14 cellular contexts compared by ENCODE assay signal in genomic region chr12:104886418-104887401, GRCh38.
DNase-seq lines count a peak whose midpoint lies in the region; ATAC-seq and TF ChIP-seq lines count a peak whose summit lies in the region.
"Had no signal": no experiment of that assay in that cellular context is flagged by ENCODE, and none has a peak within 500 bp of the region (broad histone marks: within the 10 kb centered on the region; RNA-seq: fewer than 3 reads in every experiment).

No MANE protein-coding gene starts in this region.

- peak overlapping the region; percentile 41 for H3K4me2 ChIP-seq in skeletal muscle satellite cell (ENCODE audit: low read length)

- no peaks in the 10 kb centered on the region for H3K27me3 Mint-ChIP-seq in activated naive CD8-positive, alpha-beta T cell treated with anti-CD3 and anti-CD28 coated beads for 36 hours

- DNase-seq in NCI-H1105 treated with DMSO at 0.1 percent for 48 hours (lab: John Stamatoyannopoulos, UW) (peak; percentile 73), NCI-H1105 (lab: John Stamatoyannopoulos, UW) (no peak), NCI-H460 (ENCODE audit: extremely low read depth, low read depth) (peak; percentile 9), epithelial cell of esophagus (ENCODE audit: low read depth) (peak; percentile 72), GDM1 (lab: John Stamatoyannopoulos, UW) (no peak)
- no peak for DNase-seq in activated naive CD8-positive, alpha-beta T cell treated with anti-CD3 and anti-CD28 coated beads for 36 hours
- DNase-seq in stimulated activated naive CD8-positive, alpha-beta T cell treated with anti-CD3 and anti-CD28 coated beads, Interleukin-15, Interleukin-2, amounts not matched to agents 100 U/mL and 50 U/mL, for 24 hours = no peak
- DNase-seq: activated naive CD4-positive, alpha-beta T cell treated with anti-CD3 and anti-CD28 coated beads, Interleukin-2, amount 10 ng/mL, durations not matched to agents 7 days and 5 days; cortex of kidney; glutamatergic neuron; left lung; NCI-H1048 had no signal

- H3K9me3 Mint-ChIP-seq in activated naive CD8-positive, alpha-beta T cell treated with anti-CD3 and anti-CD28 coated beads for 36 hours = no peaks in the 10 kb centered on the region
- H3K9me3 Mint-ChIP-seq: activated naive CD4-positive, alpha-beta T cell treated with anti-CD3 and anti-CD28 coated beads, Interleukin-2, amount 10 ng/mL, durations not matched to agents 7 days and 5 days had no signal

- no peaks in the 10 kb centered on the region for H3K27me3 ChIP-seq in skeletal muscle satellite cell (ENCODE audit: control insufficient read depth, insufficient read depth, low read length)
- H3K27me3 ChIP-seq: left lung had no signal

- no peaks in the 10 kb centered on the region for H3K9me3 ChIP-seq in skeletal muscle satellite cell (replicated peaks; ENCODE audit: low read length)
- H3K9me3 ChIP-seq: left lung, thoracic aorta had no signal

- no peak overlapping the region for H3K4me3 Mint-ChIP-seq in activated naive CD8-positive, alpha-beta T cell treated with anti-CD3 and anti-CD28 coated beads for 36 hours
- H3K4me3 Mint-ChIP-seq: activated naive CD4-positive, alpha-beta T cell treated with anti-CD3 and anti-CD28 coated beads, Interleukin-2, amount 10 ng/mL, durations not matched to agents 7 days and 5 days had no signal

- no peak for TF ChIP-seq CTCF in epithelial cell of esophagus (IDR thresholded peaks at IDR 0.05; ENCODE audit: insufficient read depth, low read depth, low read length, missing control alignments)

- peaks cover 2% of the 10 kb centered on the region for H3K36me3 Mint-ChIP-seq in activated naive CD8-positive, alpha-beta T cell treated with anti-CD3 and anti-CD28 coated beads for 36 hours
- H3K36me3 Mint-ChIP-seq: activated naive CD4-positive, alpha-beta T cell treated with anti-CD3 and anti-CD28 coated beads, Interleukin-2, amount 10 ng/mL, durations not matched to agents 7 days and 5 days had no signal

- peaks cover 13% of the 10 kb centered on the region for H3K4me1 Mint-ChIP-seq in activated naive CD8-positive, alpha-beta T cell treated with anti-CD3 and anti-CD28 coated beads for 36 hours
- H3K4me1 Mint-ChIP-seq: activated naive CD4-positive, alpha-beta T cell treated with anti-CD3 and anti-CD28 coated beads, Interleukin-2, amount 10 ng/mL, durations not matched to agents 7 days and 5 days had no signal

- peaks cover 16% of the 10 kb centered on the region for H3K4me1 ChIP-seq in skeletal muscle satellite cell (ENCODE audit: control insufficient read depth, insufficient read depth, low read length)

- no peak for ATAC-seq in stimulated activated naive CD8-positive, alpha-beta T cell treated with anti-CD3 and anti-CD28 coated beads, Interleukin-15, Interleukin-2, amounts not matched to agents 100 U/mL and 50 U/mL, for 24 hours
- ATAC-seq: left lung had no signal

- no peak overlapping the region for H3K4me3 ChIP-seq in epithelial cell of esophagus (ENCODE audit: low read length)
- no peak overlapping the region for H3K4me3 ChIP-seq in skeletal muscle satellite cell (ENCODE audit: low read length)
- H3K4me3 ChIP-seq: left lung, thoracic aorta had no signal

- H3K36me3 ChIP-seq in skeletal muscle satellite cell (ENCODE audit: insufficient read depth, low read length) = no peaks in the 10 kb centered on the region
- H3K36me3 ChIP-seq: left lung, thoracic aorta had no signal

- H3K27ac Mint-ChIP-seq in activated naive CD8-positive, alpha-beta T cell treated with anti-CD3 and anti-CD28 coated beads for 36 hours = no peak overlapping the region
- H3K27ac Mint-ChIP-seq: activated naive CD4-positive, alpha-beta T cell treated with anti-CD3 and anti-CD28 coated beads, Interleukin-2, amount 10 ng/mL, durations not matched to agents 7 days and 5 days had no signal

- no peak overlapping the region for H3K9ac ChIP-seq in skeletal muscle satellite cell (ENCODE audit: low read depth, low read length)

Comparison
In these comparisons a context has a peak if more than half of its experiments do, and no peak if none do; other contexts are left out.
1. DNase-seq: peak in NCI-H1105 treated with DMSO at 0.1 percent for 48 hours (single experiment), NCI-H460 (single experiment) and epithelial cell of esophagus (single experiment); none in NCI-H1105 (single experiment), activated naive CD8-positive, alpha-beta T cell treated with anti-CD3 and anti-CD28 coated beads for 36 hours (single experiment), stimulated activated naive CD8-positive, alpha-beta T cell treated with anti-CD3 and anti-CD28 coated beads, Interleukin-15, Interleukin-2, amounts not matched to agents 100 U/mL and 50 U/mL, for 24 hours (single experiment) and GDM1 (single experiment).